1 cellular context compared by ENCODE assay signal in genomic region chr12:104276192-104277131, GRCh38.
TF ChIP-seq lines count a peak whose summit lies in the region.

No MANE protein-coding gene starts in this region.

TF ChIP-seq in HEK293, 187 proteins besides CTCF, POLR2A, EP300 and RAD21 (continued from another document):
- TF ChIP-seq ZNF362 (tag by site-specific recombination; IDR thresholded peaks at IDR 0.05) (no peak), ZNF600 (tag by site-specific recombination; IDR thresholded peaks at IDR 0.05) (peak; percentile 22; the same call in 1 of the 2 replicates), ZNF23 (tag by site-specific recombination; IDR thresholded peaks at IDR 0.05; ENCODE audit: borderline replicate concordance) (no peak), ZNF660 (tag by site-specific recombination; IDR thresholded peaks at IDR 0.05) (no peak), ZNF555 (tag by site-specific recombination; conservative IDR thresholded peaks at IDR 0.05) (no peak), ZNF677 (tag by site-specific recombination; IDR thresholded peaks at IDR 0.05) (no peak)
